8 cellular contexts compared by ENCODE assay signal in the genomic region with DNA sequence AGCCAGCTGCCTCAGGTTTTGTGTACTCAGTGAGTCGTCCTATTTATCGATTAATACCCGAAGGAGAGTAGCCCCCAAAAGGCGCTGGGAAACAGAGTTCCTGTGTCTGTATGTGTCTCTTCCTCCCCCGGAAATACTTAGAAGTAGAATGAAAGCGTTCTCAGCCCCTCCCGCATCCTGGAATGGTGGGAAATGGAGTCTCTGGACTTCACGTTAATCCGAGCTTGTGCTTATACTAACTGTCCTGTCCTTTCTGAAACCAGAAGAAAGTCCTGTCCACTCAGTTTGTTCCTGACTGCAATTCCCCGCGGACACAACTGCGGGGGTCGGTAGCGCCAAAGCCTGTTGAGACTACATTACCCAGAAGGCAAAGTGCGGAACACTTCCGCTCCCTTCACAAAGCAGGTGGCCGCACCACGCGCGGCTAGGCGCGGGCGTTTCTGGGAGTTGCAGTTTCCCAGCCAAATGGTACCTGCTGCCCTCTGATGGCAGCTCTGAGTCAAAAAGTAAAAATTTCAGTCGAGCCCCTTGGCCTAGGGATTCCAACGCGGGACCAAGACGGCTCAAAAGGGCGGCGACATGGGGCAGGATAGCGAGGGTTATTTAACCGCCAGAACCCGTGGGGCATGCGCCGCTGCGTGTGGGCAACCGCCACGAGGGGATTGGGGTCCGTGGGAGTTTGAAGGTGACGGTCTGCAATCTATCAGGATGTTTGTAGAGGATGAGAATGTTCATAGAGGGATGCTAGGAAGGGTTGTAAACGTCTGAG. TPM values are rescaled to one million over a fixed set of nuclear protein-coding genes. Genes with fewer than 3 reads are reported as not detected.
DNase-seq lines count a peak whose midpoint lies in the region; FAIRE-seq and TF ChIP-seq lines count a peak whose summit lies in the region.

No MANE protein-coding gene starts in this region.

- H3K4me1 ChIP-seq in MM.1S (ENCODE audit: low read length) = peaks cover 9% of the 10 kb centered on the region
- peaks cover 10% of the 10 kb centered on the region for H3K4me1 ChIP-seq in neuron (ENCODE audit: insufficient read depth, low read length)

- H3K4me2 ChIP-seq in MM.1S (ENCODE audit: low read depth, low read length) = peak overlapping the region; percentile 99

- peak; percentile 68 for TF ChIP-seq CTCF in MM.1S (IDR thresholded peaks at IDR 0.05; ENCODE audit: low read length)

- DNase-seq in DMS79 (lab: John Stamatoyannopoulos, UW) (peak; percentile 83), GOT3 (lab: John Stamatoyannopoulos, UW) (peak; percentile 72), MM.1S (peak; percentile 96), SIG-M5 treated with dmso at 0.1 percent for 504 hours (lab: John Stamatoyannopoulos, UW; ENCODE audit: unreplicated experiment) (peak; percentile 95), frontal cortex (ENCODE audit: low spot score in 2 of 2) (peak; percentile 83 to 85), stromal cell of bone marrow (ENCODE audit: low read depth) (peak; percentile 89)
- DNase-seq in activated naive CD4-positive, alpha-beta T cell (lab: John Stamatoyannopoulos, UW) = peak; percentile 67 to 86 (median 78)

- H3K4me3 ChIP-seq in MM.1S (ENCODE audit: low read length) = peak overlapping the region; percentile 74
- H3K4me3 ChIP-seq in neuron (ENCODE audit: low read length) = peak overlapping the region; percentile 76

- H3K27me3 ChIP-seq in MM.1S (replicated peaks; ENCODE audit: insufficient read depth, low read length) (no peaks in the 10 kb centered on the region), neuron (ENCODE audit: insufficient read depth, low read length) (no peaks in the 10 kb centered on the region)

- H4K20me1 ChIP-seq in MM.1S (ENCODE audit: insufficient read depth, low read length) = no peaks in the 10 kb centered on the region

- H3K36me3 ChIP-seq in MM.1S (replicated peaks; ENCODE audit: insufficient read depth, low read length) = no peaks in the 10 kb centered on the region
- H3K36me3 ChIP-seq in neuron (ENCODE audit: insufficient read depth, low read length) = peaks cover 11% of the 10 kb centered on the region

- no peaks in the 10 kb centered on the region for H3K9me2 ChIP-seq in MM.1S (replicated peaks; ENCODE audit: insufficient read depth, low read length)

- H2AFZ ChIP-seq in MM.1S (ENCODE audit: low read length) (peak overlapping the region; percentile 80), neuron (ENCODE audit: low read depth, low read length) (peak overlapping the region; percentile 17)

- H3K27ac ChIP-seq in MM.1S (ENCODE audit: low read length) = peak overlapping the region; percentile 80; the same call in 1 of the 2 replicates

- no peaks in the 10 kb centered on the region for H3K9me3 ChIP-seq in MM.1S (replicated peaks; ENCODE audit: insufficient read depth, low read length)
- H3K9me3 ChIP-seq in neuron (ENCODE audit: low read length) = no peaks in the 10 kb centered on the region

- peaks cover 21% of the 10 kb centered on the region for H3F3A ChIP-seq in MM.1S (ENCODE audit: insufficient read depth, low read length)

- no peak for FAIRE-seq in frontal cortex (lab: Jason Lieb, UNC)

- peak overlapping the region; percentile 68 for H3K9ac ChIP-seq in MM.1S (ENCODE audit: low read length)

- H3K79me2 ChIP-seq in MM.1S (ENCODE audit: low read length) = peaks cover 31% of the 10 kb centered on the region

RNA-seq across cellular contexts. Expression of a gene that starts 2.2 kb away (rescaled TPM):
- 16.3 TPM for total RNA-seq in frontal cortex

RNA-seq across cellular contexts. Expression of a gene that starts 10.3 kb away (rescaled TPM):
- total RNA-seq in frontal cortex = 7.7 TPM

RNA-seq across cellular contexts. Expression of a gene that starts 24.4 kb away (rescaled TPM):
- total RNA-seq in frontal cortex = 15.5 TPM

RNA-seq across cellular contexts. Expression of a gene that starts 24.5 kb away (rescaled TPM):
- 4.1 TPM for total RNA-seq in frontal cortex

RNA-seq across cellular contexts. Expression of a gene that starts 27.2 kb away (rescaled TPM):
- 20.0 TPM for total RNA-seq in frontal cortex

Comparison
In these comparisons a context has a peak if more than half of its experiments do, and no peak if none do; other contexts are left out.
1. Peak in every context shown above with its lines: DNase-seq, H3K4me3 ChIP-seq and H3K27ac ChIP-seq.